ENCODE assay signal across 1 cellular context in genomic region chr3:15339786-15340215, GRCh38.
TF ChIP-seq lines count a peak whose summit lies in the region.

No MANE protein-coding gene starts in this region.

TF ChIP-seq in K562, 482 proteins besides CTCF, POLR2A, EP300 and RAD21 (continued from another document):
- no peak for TF ChIP-seq GTF3C2 (IDR thresholded peaks at IDR 0.05; ENCODE audit: borderline replicate concordance, extremely low read depth, insufficient read length)
- no peak for TF ChIP-seq ZNF518B (CRISPR knock-in tag; IDR thresholded peaks at IDR 0.05)
- no peak for TF ChIP-seq ELF2 (CRISPR knock-in tag; IDR thresholded peaks at IDR 0.05)
- TF ChIP-seq PKNOX1 (IDR thresholded peaks at IDR 0.05) = no peak
- TF ChIP-seq GATA2 (CRISPR knock-in tag; IDR thresholded peaks at IDR 0.05) = no peak
- TF ChIP-seq ETV6 (IDR thresholded peaks at IDR 0.05; ENCODE audit: borderline replicate concordance in 1 of 2, low read depth in 2 of 2, low read length in 1 of 2) = peak; percentile 71 to 96; a peak in 3 of 4 replicates
- TF ChIP-seq ETV6 (CRISPR knock-in tag; IDR thresholded peaks at IDR 0.05; ENCODE audit: borderline replicate concordance) = no peak
- no peak for TF ChIP-seq PHB (CRISPR knock-in tag; IDR thresholded peaks at IDR 0.05)
- no peak for TF ChIP-seq ASH1L (IDR thresholded peaks at IDR 0.05; ENCODE audit: borderline replicate concordance, low read depth, partially characterized antibody)
- TF ChIP-seq ZNF551 (CRISPR knock-in tag; IDR thresholded peaks at IDR 0.05) = no peak
- TF ChIP-seq RFX5 (IDR thresholded peaks at IDR 0.05; ENCODE audit: low read depth, low read length) = no peak
- TF ChIP-seq NFIC (IDR thresholded peaks at IDR 0.05) = no peak
- TF ChIP-seq ZNF184 (CRISPR knock-in tag; IDR thresholded peaks at IDR 0.05) = no peak
- TF ChIP-seq ZNF354B (CRISPR knock-in tag; IDR thresholded peaks at IDR 0.05) = no peak
- no peak for TF ChIP-seq CBX2 (IDR thresholded peaks at IDR 0.05; ENCODE audit: insufficient read depth, low read length, poor library complexity, severe bottlenecking)
- TF ChIP-seq GABPB2 (CRISPR knock-in tag; conservative IDR thresholded peaks at IDR 0.05) = no peak
- no peak for TF ChIP-seq KDM5B (IDR thresholded peaks at IDR 0.05; ENCODE audit: insufficient replicate concordance, low read depth, low read length)
- peak; percentile 69 for TF ChIP-seq FOS (IDR thresholded peaks at IDR 0.05; ENCODE audit: extremely low read depth, insufficient read length)
- TF ChIP-seq ZNF263 (CRISPR knock-in tag; IDR thresholded peaks at IDR 0.05; ENCODE audit: borderline replicate concordance) = no peak
- no peak for TF ChIP-seq BRD9 (IDR thresholded peaks at IDR 0.05; ENCODE audit: low read depth, partially characterized antibody)
- no peak for TF ChIP-seq ZNF217 (CRISPR knock-in tag; IDR thresholded peaks at IDR 0.05)
- TF ChIP-seq MLLT1 (IDR thresholded peaks at IDR 0.05) = 0 out of 4 replicates have a peak, but pooled peaks of 1 of the 2 experiments have one; percentile 29
- TF ChIP-seq GABPB1 (CRISPR knock-in tag; IDR thresholded peaks at IDR 0.05) = no peak
- TF ChIP-seq THRA (IDR thresholded peaks at IDR 0.05) = no peak
